15 cellular contexts compared by ENCODE assay signal in genomic region chr21:46171585-46171984, GRCh38. TPM values are rescaled to one million over a fixed set of nuclear protein-coding genes. Genes with fewer than 3 reads are reported as not detected.
"Had no signal": no experiment of that assay in that cellular context is flagged by ENCODE, and none has a peak within 500 bp of the region (broad histone marks: within the 10 kb centered on the region; RNA-seq: fewer than 3 reads in every experiment).

No MANE protein-coding gene starts in this region.

- H3K27ac ChIP-seq: cardiac muscle cell, gastrocnemius medialis, psoas muscle, right lobe of liver, stomach, thyroid gland had no signal

- H3K4me1 ChIP-seq: gastrocnemius medialis, psoas muscle, right lobe of liver, stomach, thyroid gland had no signal

- H3K27me3 ChIP-seq: cardiac muscle cell, gastrocnemius medialis, right lobe of liver, thyroid gland had no signal

- DNase-seq: activated naive CD4-positive, alpha-beta T cell treated with anti-CD3 and anti-CD28 coated beads for 36 hours; activated T-cell treated with anti-CD3 and anti-CD28 coated beads for 4 hours; gastrocnemius medialis; occipital lobe; psoas muscle; right lobe of liver; stimulated activated CD4-positive, alpha-beta T cell treated with anti-CD3 and anti-CD28 coated beads, Interleukin-1b, Interleukin-23, amount 100 ng/mL, for 48 hours; stomach; thyroid gland had no signal

- H3K4me3 ChIP-seq: cardiac muscle cell, gastrocnemius medialis, psoas muscle, right lobe of liver, stomach, thyroid gland had no signal

- H3K36me3 ChIP-seq: cardiac muscle cell, gastrocnemius medialis, right lobe of liver, thyroid gland had no signal

- H3K9me3 ChIP-seq: gastrocnemius medialis, right lobe of liver, thyroid gland had no signal

- ATAC-seq: esophagus mucosa, gastrocnemius medialis, left lobe of liver, psoas muscle had no signal

RNA-seq across cellular contexts. Expression of gene FTCD, which starts 16.2 kb away (rescaled TPM):
- total RNA-seq: activated CD4-positive, alpha-beta T cell treated with anti-CD3 and anti-CD28 coated beads, Interleukin-2, amount 10 ng/mL, durations not matched to agents 7 days and 5 days; activated naive CD4-positive, alpha-beta T cell treated with anti-CD3 and anti-CD28 coated beads for 36 hours; natural killer cell treated with Interleukin-12 subunit alpha and Interleukin-12 subunit beta and Interleukin-15 and Interleukin-18, amount 100 ng/mL, for 72 hours; occipital lobe; SK-MEL-5 had no signal
